Comparison of ENCODE assay signal across 8 cellular contexts in genomic region chr2:99154643-99155536, GRCh38. TPM values are rescaled to one million over a fixed set of nuclear protein-coding genes. Genes with fewer than 3 reads are reported as not detected.
DNase-seq lines count a peak whose midpoint lies in the region; TF ChIP-seq lines count a peak whose summit lies in the region.

Gene LIPT1, plus strand, starts transcription at chr2:99154967. Its CDS starts 6,991 bp downstream, at chr2:99161958.
A gene with protein sequence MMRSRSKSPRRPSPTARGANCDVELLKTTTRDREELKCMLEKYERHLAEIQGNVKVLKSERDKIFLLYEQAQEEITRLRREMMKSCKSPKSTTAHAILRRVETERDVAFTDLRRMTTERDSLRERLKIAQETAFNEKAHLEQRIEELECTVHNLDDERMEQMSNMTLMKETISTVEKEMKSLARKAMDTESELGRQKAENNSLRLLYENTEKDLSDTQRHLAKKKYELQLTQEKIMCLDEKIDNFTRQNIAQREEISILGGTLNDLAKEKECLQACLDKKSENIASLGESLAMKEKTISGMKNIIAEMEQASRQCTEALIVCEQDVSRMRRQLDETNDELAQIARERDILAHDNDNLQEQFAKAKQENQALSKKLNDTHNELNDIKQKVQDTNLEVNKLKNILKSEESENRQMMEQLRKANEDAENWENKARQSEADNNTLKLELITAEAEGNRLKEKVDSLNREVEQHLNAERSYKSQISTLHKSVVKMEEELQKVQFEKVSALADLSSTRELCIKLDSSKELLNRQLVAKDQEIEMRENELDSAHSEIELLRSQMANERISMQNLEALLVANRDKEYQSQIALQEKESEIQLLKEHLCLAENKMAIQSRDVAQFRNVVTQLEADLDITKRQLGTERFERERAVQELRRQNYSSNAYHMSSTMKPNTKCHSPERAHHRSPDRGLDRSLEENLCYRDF (minus strand): TSS chr2:99154942. CDS start chr2:99109439, 45,503 bp downstream.

- TF ChIP-seq CTCF in LNCaP clone FGC (IDR thresholded peaks at IDR 0.05; ENCODE audit: control insufficient read depth, extremely low read depth, insufficient read depth): peak; percentile 28; the same call in 1 of the 2 replicates
- no peak for TF ChIP-seq CTCF in fibroblast of the aortic adventitia (IDR thresholded peaks at IDR 0.05; ENCODE audit: insufficient read depth, low read length)
- TF ChIP-seq CTCF in nephron progenitor cell (IDR thresholded peaks at IDR 0.05): no peak

- H3K4me1 Mint-ChIP-seq in nephron progenitor cell: peaks cover 51% of the 10 kb centered on the region
- H3K4me1 Mint-ChIP-seq in stimulated activated naive CD8-positive, alpha-beta T cell treated with anti-CD3 and anti-CD28 coated beads, Interleukin-15, Interleukin-2, amounts not matched to agents 100 ng/mL and 50 ng/mL, for 24 hours (ENCODE audit: low read depth): peaks cover 29% of the 10 kb centered on the region

- H3K27me3 Mint-ChIP-seq in nephron progenitor cell (ENCODE audit: low read depth, poor library complexity): no peaks in the 10 kb centered on the region
- H3K27me3 Mint-ChIP-seq in stimulated activated naive CD8-positive, alpha-beta T cell treated with anti-CD3 and anti-CD28 coated beads, Interleukin-15, Interleukin-2, amounts not matched to agents 100 ng/mL and 50 ng/mL, for 24 hours: no peaks in the 10 kb centered on the region

- H3K4me3 Mint-ChIP-seq in nephron progenitor cell: no peak within 1 kb of the TSS
- no peak within 1 kb of the TSS for H3K4me3 Mint-ChIP-seq in stimulated activated naive CD8-positive, alpha-beta T cell treated with anti-CD3 and anti-CD28 coated beads, Interleukin-15, Interleukin-2, amounts not matched to agents 100 ng/mL and 50 ng/mL, for 24 hours

- peak within 1 kb of the TSS; percentile 70 for H3K4me3 ChIP-seq in LNCaP clone FGC (ENCODE audit: low read depth, low read length)
- peak within 1 kb of the TSS; percentile 93 for H3K4me3 ChIP-seq in fibroblast of the aortic adventitia (ENCODE audit: low read depth, low read length)

- H3K36me3 Mint-ChIP-seq in nephron progenitor cell (ENCODE audit: low read depth): peaks cover 33% of the 10 kb centered on the region
- H3K36me3 Mint-ChIP-seq in stimulated activated naive CD8-positive, alpha-beta T cell treated with anti-CD3 and anti-CD28 coated beads, Interleukin-15, Interleukin-2, amounts not matched to agents 100 ng/mL and 50 ng/mL, for 24 hours (ENCODE audit: low read depth): peaks cover 27% of the 10 kb centered on the region

- H3K27ac Mint-ChIP-seq in nephron progenitor cell: peak within 1 kb of the TSS; percentile 73
- peak within 1 kb of the TSS; percentile 85 for H3K27ac Mint-ChIP-seq in stimulated activated naive CD8-positive, alpha-beta T cell treated with anti-CD3 and anti-CD28 coated beads, Interleukin-15, Interleukin-2, amounts not matched to agents 100 ng/mL and 50 ng/mL, for 24 hours

- H3K9me3 Mint-ChIP-seq in nephron progenitor cell: no peaks in the 10 kb centered on the region
- H3K9me3 Mint-ChIP-seq in stimulated activated naive CD8-positive, alpha-beta T cell treated with anti-CD3 and anti-CD28 coated beads, Interleukin-15, Interleukin-2, amounts not matched to agents 100 ng/mL and 50 ng/mL, for 24 hours: no peaks in the 10 kb centered on the region

- DNase-seq in ELR (ENCODE audit: low read depth): peak; percentile 95
- DNase-seq in H4 (ENCODE audit: low spot score): peak; percentile 92
- peak; percentile 56 for DNase-seq in LNCaP clone FGC (ENCODE audit: low read depth)
- DNase-seq in RPMI8226: peak; percentile 94
- DNase-seq in activated effector memory CD4-positive, alpha-beta T cell treated with Interleukin-2 at 50 U/mL for 16 hours: peak; percentile 87
- DNase-seq in fibroblast of the aortic adventitia (ENCODE audit: low read depth): peak; percentile 88
- peak; percentile 87 for DNase-seq in nephron progenitor cell

RNA-seq across cellular contexts. Expression of gene LIPT1, which starts in this region (rescaled TPM):
- total RNA-seq in H4 (2014; rRNA removed; shearing (Covaris generic)): 4.9 and 8.5 TPM in 2 replicates
- total RNA-seq in fibroblast of the aortic adventitia (ENCODE audit: low replicate concordance): 2.9 and 9.0 TPM in 2 replicates

RNA-seq across cellular contexts. Expression of the second gene that starts in this region (rescaled TPM):
- total RNA-seq in H4 (2014; rRNA removed; shearing (Covaris generic)): 1.9 and 3.0 TPM in 2 replicates
- 3.8 and 11.8 TPM in 2 replicates for total RNA-seq in fibroblast of the aortic adventitia (ENCODE audit: low replicate concordance)

Comparison
In these comparisons a context has a peak if more than half of its experiments do, and no peak if none do; other contexts are left out.
1. Peak in every context shown above with its lines: DNase-seq and H3K4me3 ChIP-seq.